ENCODE assay signal across 13 cellular contexts in the genomic region with DNA sequence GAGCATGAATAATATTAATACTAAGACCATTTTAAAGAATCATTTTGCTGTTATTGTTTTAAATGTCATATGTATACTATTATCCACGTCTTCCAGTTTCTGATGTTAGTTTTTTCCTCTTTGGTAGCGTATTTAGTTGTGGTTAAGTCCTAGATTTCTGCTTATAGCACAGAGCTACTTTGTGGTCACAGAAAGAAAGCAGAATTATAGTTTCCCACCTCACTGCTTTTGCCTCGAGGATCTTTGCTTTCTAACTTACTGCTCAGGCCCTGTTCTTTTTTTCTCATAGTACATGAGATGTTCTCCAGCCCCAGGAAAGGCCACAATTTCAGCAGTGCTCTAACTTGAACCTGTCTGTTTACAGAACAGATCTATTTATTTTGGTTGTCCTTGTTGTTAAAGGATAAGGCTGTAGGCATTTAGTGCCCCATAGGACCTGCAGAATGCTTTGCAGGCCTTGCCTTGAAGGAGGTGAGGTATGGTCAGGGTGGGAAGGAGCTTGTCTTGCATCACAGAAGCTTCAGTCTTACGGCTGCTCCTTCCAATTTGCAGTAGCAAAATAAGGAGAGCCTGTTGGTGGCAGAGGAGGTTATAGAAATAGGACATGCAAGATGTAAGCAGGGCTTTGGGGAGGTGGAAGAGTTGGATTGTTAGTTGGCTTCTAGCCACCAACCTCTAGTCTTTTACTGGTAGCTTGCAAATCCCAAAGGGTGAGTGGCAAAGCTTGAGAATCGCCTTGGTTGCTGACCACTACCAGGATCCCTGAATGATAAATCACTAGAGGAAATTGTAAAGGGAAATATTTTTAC.
DNase-seq lines count a peak whose midpoint lies in the region; ATAC-seq lines count a peak whose summit lies in the region.
"Had no signal": no experiment of that assay in that cellular context is flagged by ENCODE, and none has a peak within 500 bp of the region (broad histone marks: within the 10 kb centered on the region; RNA-seq: fewer than 3 reads in every experiment).

No MANE protein-coding gene starts in this region.

- no peaks in the 10 kb centered on the region for H3K27me3 Mint-ChIP-seq in activated T-cell treated with anti-CD3 and anti-CD28 coated beads, Interleukin-2, amount 50 U/mL, for 24 hours
- no peaks in the 10 kb centered on the region for H3K27me3 Mint-ChIP-seq in activated T-cell treated with anti-CD3 and anti-CD28 coated beads, Interleukin-2, amount 50 U/mL, for 72 hours (ENCODE audit: low read depth)
- H3K27me3 Mint-ChIP-seq in activated T-helper 2 cell treated with anti-CD3 and anti-CD28 coated beads, Interferon-gamma antibody, Interleukin-2, Interleukin-4, amounts not matched to agents 10 μg/mL and 5 μg/mL and 100 μg/mL, durations not matched to agents 14 hours and 24 hours and 36 hours (ENCODE audit: low read depth) = no peaks in the 10 kb centered on the region
- no peaks in the 10 kb centered on the region for H3K27me3 Mint-ChIP-seq in stimulated activated naive B cell treated with anti-CD40 and anti-IgM and Interleukin-4, amounts not matched to agents 10 μg/mL and 1 μg/mL and 100 μg/mL, for 72 hours
- H3K27me3 Mint-ChIP-seq: activated CD4-positive, alpha-beta T cell treated with anti-CD3 and anti-CD28 coated beads for 36 hours; central memory CD8-positive, alpha-beta T cell had no signal

- peaks cover 50% of the 10 kb centered on the region for H3K36me3 Mint-ChIP-seq in activated T-cell treated with anti-CD3 and anti-CD28 coated beads, Interleukin-2, amount 50 U/mL, for 24 hours (ENCODE audit: low read depth)
- peaks cover 3 to 10% of the 10 kb centered on the region in 2 donors for H3K36me3 Mint-ChIP-seq in activated T-cell treated with anti-CD3 and anti-CD28 coated beads, Interleukin-2, amount 50 U/mL, for 72 hours (ENCODE audit: insufficient read depth in 2 of 2)
- peaks cover 34% of the 10 kb centered on the region for H3K36me3 Mint-ChIP-seq in activated T-helper 2 cell treated with anti-CD3 and anti-CD28 coated beads, Interferon-gamma antibody, Interleukin-2, Interleukin-4, amounts not matched to agents 10 μg/mL and 5 μg/mL and 100 μg/mL, durations not matched to agents 14 hours and 24 hours and 36 hours (ENCODE audit: low read depth)
- peaks cover 27 to 40% of the 10 kb centered on the region in 2 donors for H3K36me3 Mint-ChIP-seq in stimulated activated naive B cell treated with anti-CD40 and anti-IgM and Interleukin-4, amounts not matched to agents 10 μg/mL and 1 μg/mL and 100 μg/mL, for 72 hours

- ATAC-seq in activated T-cell treated with anti-CD3 and anti-CD28 coated beads, Interleukin-2, amount 50 U/mL, for 72 hours (replicated peaks in 1 of 2) = no peak
- ATAC-seq in HG03025 (IDR thresholded peaks at IDR 0.05; ENCODE audit: low FRiP score, unreplicated experiment) (peak; percentile 49), GM21381 (IDR thresholded peaks at IDR 0.05; ENCODE audit: unreplicated experiment) (no peak)
- ATAC-seq in stimulated activated naive B cell treated with anti-CD40 and anti-IgM and Interleukin-4, amounts not matched to agents 10 μg/mL and 1 μg/mL and 100 μg/mL, for 72 hours (replicated peaks) = peak in 1 of 2 donors; percentile 20
- ATAC-seq: activated CD4-positive, alpha-beta T cell treated with anti-CD3 and anti-CD28 coated beads for 36 hours had no signal

- H3K27ac Mint-ChIP-seq in activated T-cell treated with anti-CD3 and anti-CD28 coated beads, Interleukin-2, amount 50 U/mL, for 24 hours = peak overlapping the region; percentile 30
- H3K27ac Mint-ChIP-seq in activated T-cell treated with anti-CD3 and anti-CD28 coated beads, Interleukin-2, amount 50 U/mL, for 72 hours = no peak overlapping the region
- peak overlapping the region; percentile 30 for H3K27ac Mint-ChIP-seq in activated T-helper 2 cell treated with anti-CD3 and anti-CD28 coated beads, Interferon-gamma antibody, Interleukin-2, Interleukin-4, amounts not matched to agents 10 μg/mL and 5 μg/mL and 100 μg/mL, durations not matched to agents 14 hours and 24 hours and 36 hours
- H3K27ac Mint-ChIP-seq in stimulated activated naive B cell treated with anti-CD40 and anti-IgM and Interleukin-4, amounts not matched to agents 10 μg/mL and 1 μg/mL and 100 μg/mL, for 72 hours = peak overlapping the region; percentile 52
- H3K27ac Mint-ChIP-seq: activated CD4-positive, alpha-beta T cell treated with anti-CD3 and anti-CD28 coated beads for 36 hours had no signal

- no peaks in the 10 kb centered on the region for H3K9me3 Mint-ChIP-seq in activated T-cell treated with anti-CD3 and anti-CD28 coated beads, Interleukin-2, amount 50 U/mL, for 24 hours
- H3K9me3 Mint-ChIP-seq in activated T-cell treated with anti-CD3 and anti-CD28 coated beads, Interleukin-2, amount 50 U/mL, for 72 hours = no peaks in the 10 kb centered on the region
- no peaks in the 10 kb centered on the region for H3K9me3 Mint-ChIP-seq in activated T-helper 2 cell treated with anti-CD3 and anti-CD28 coated beads, Interferon-gamma antibody, Interleukin-2, Interleukin-4, amounts not matched to agents 10 μg/mL and 5 μg/mL and 100 μg/mL, durations not matched to agents 14 hours and 24 hours and 36 hours
- H3K9me3 Mint-ChIP-seq in stimulated activated naive B cell treated with anti-CD40 and anti-IgM and Interleukin-4, amounts not matched to agents 10 μg/mL and 1 μg/mL and 100 μg/mL, for 72 hours = no peaks in the 10 kb centered on the region
- H3K9me3 Mint-ChIP-seq: central memory CD8-positive, alpha-beta T cell had no signal

- no peak for DNase-seq in activated T-cell treated with anti-CD3 and anti-CD28 coated beads, Interleukin-2, amount 50 U/mL, for 24 hours
- DNase-seq in activated T-cell treated with anti-CD3 and anti-CD28 coated beads, Interleukin-2, amount 50 U/mL, for 72 hours = no peak
- DNase-seq in activated T-helper 2 cell treated with anti-CD3 and anti-CD28 coated beads, Interferon-gamma antibody, Interleukin-2, Interleukin-4, amounts not matched to agents 10 μg/mL and 5 μg/mL and 100 μg/mL, durations not matched to agents 14 hours and 24 hours and 36 hours (ENCODE audit: low spot score) = no peak
- no peak for DNase-seq in stimulated activated naive B cell treated with anti-CD40 and anti-IgM and Interleukin-4, amounts not matched to agents 10 μg/mL and 1 μg/mL and 100 μg/mL, for 72 hours
- DNase-seq in mucosa of gallbladder (ENCODE audit: low spot score) = no peak
- DNase-seq in activated CD8-positive, alpha-beta memory T cell treated with anti-CD3 and anti-CD28 coated beads, Interleukin-2, amount 50 U/mL, for 4 hours = no peak
- DNase-seq: activated CD4-positive, alpha-beta T cell treated with anti-CD3 and anti-CD28 coated beads for 36 hours; activated naive CD4-positive, alpha-beta T cell treated with Interleukin-2 at 50 U/mL for 16 hours; mammary epithelial cell; NCI-H526 treated with DMSO at 0.1 percent for 48 hours had no signal

- intact Hi-C loops in activated T-helper 2 cell treated with anti-CD3 and anti-CD28 coated beads, Interferon-gamma antibody, Interleukin-2, Interleukin-4, amounts not matched to agents 10 μg/mL and 5 μg/mL and 100 μg/mL, durations not matched to agents 14 hours and 24 hours and 36 hours (cut with micrococcal nuclease) = no loop called here

- H3K4me3 Mint-ChIP-seq in activated T-cell treated with anti-CD3 and anti-CD28 coated beads, Interleukin-2, amount 50 U/mL, for 24 hours = no peak overlapping the region
- H3K4me3 Mint-ChIP-seq in activated T-cell treated with anti-CD3 and anti-CD28 coated beads, Interleukin-2, amount 50 U/mL, for 72 hours = peak overlapping the region in 1 of 2 donors; percentile 28
- H3K4me3 Mint-ChIP-seq in activated T-helper 2 cell treated with anti-CD3 and anti-CD28 coated beads, Interferon-gamma antibody, Interleukin-2, Interleukin-4, amounts not matched to agents 10 μg/mL and 5 μg/mL and 100 μg/mL, durations not matched to agents 14 hours and 24 hours and 36 hours (ENCODE audit: low read depth) = no peak overlapping the region
- peak overlapping the region in 1 of 2 donors; percentile 37 for H3K4me3 Mint-ChIP-seq in stimulated activated naive B cell treated with anti-CD40 and anti-IgM and Interleukin-4, amounts not matched to agents 10 μg/mL and 1 μg/mL and 100 μg/mL, for 72 hours
- H3K4me3 Mint-ChIP-seq: activated CD4-positive, alpha-beta T cell treated with anti-CD3 and anti-CD28 coated beads for 36 hours; central memory CD8-positive, alpha-beta T cell had no signal

- peaks cover 39% of the 10 kb centered on the region for H3K4me1 Mint-ChIP-seq in activated T-cell treated with anti-CD3 and anti-CD28 coated beads, Interleukin-2, amount 50 U/mL, for 24 hours (ENCODE audit: low read depth)
- H3K4me1 Mint-ChIP-seq in activated T-cell treated with anti-CD3 and anti-CD28 coated beads, Interleukin-2, amount 50 U/mL, for 72 hours (ENCODE audit: low read depth) = peaks cover 35% of the 10 kb centered on the region
- H3K4me1 Mint-ChIP-seq in activated T-helper 2 cell treated with anti-CD3 and anti-CD28 coated beads, Interferon-gamma antibody, Interleukin-2, Interleukin-4, amounts not matched to agents 10 μg/mL and 5 μg/mL and 100 μg/mL, durations not matched to agents 14 hours and 24 hours and 36 hours (ENCODE audit: low read depth) = peaks cover 47% of the 10 kb centered on the region
- peaks cover 40 to 59% of the 10 kb centered on the region in 2 donors for H3K4me1 Mint-ChIP-seq in stimulated activated naive B cell treated with anti-CD40 and anti-IgM and Interleukin-4, amounts not matched to agents 10 μg/mL and 1 μg/mL and 100 μg/mL, for 72 hours
